In the genomic region with DNA sequence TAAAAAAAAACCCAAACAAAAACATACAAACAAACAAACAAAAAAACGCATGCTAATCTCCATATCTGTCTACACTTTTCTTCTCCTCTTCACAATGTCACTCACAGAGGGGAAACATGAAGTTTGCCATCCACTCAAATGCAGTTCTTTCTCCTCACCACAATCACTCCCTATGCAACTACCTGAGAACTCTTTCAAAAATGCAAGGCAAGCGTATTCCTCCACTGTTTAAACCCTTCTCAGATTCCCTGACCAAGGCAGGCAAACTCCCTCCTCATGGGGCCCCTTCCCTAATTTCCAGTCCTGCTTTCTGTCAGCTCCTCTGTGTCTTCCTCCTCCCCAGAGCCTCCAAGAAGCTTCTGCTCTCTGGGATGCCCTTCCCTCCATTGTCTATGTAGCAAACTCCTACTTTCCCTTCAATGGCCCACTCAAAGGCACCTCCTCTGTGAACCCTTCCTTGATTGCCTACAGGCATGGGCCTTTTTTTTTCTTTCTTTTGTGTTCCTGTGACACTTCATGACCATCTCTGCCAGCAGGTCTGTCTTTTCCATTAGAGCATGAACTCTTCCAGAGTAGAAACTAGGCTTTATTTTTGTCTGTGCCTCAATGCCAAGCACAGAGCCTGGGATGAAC, we compare ENCODE assay signal across 25 cellular contexts.
"Had no signal": no experiment of that assay in that cellular context is flagged by ENCODE, and none has a peak within 500 bp of the region (broad histone marks: within the 10 kb centered on the region; RNA-seq: fewer than 3 reads in every experiment).

No MANE protein-coding gene starts in this region.

- H3K4me3 Mint-ChIP-seq: activated B cell treated with CpG ODN at 0.5 μM for 24 hours; activated CD8-positive, alpha-beta T cell treated with anti-CD3 and anti-CD28 coated beads for 36 hours; activated T-cell treated with anti-CD3 and anti-CD28 coated beads, Interleukin-2, amount 50 U/mL, for 72 hours; dendritic cell treated with granulocyte-macrophage colony-stimulating factor and Interleukin-4, amounts not matched to agents 40 ng/mL and 50 ng/mL, for 4 days; endodermal cell; stimulated activated naive CD8-positive, alpha-beta T cell treated with anti-CD3 and anti-CD28 coated beads, Interleukin-15, Interleukin-2, amounts not matched to agents 100 ng/mL and 50 ng/mL, for 24 hours had no signal

- ATAC-seq: activated CD8-positive, alpha-beta T cell treated with anti-CD3 and anti-CD28 coated beads for 36 hours; activated naive CD4-positive, alpha-beta T cell treated with anti-CD3 and anti-CD28 coated beads, Interleukin-2, amount 50 U/mL, for 72 hours; activated T-cell treated with anti-CD3 and anti-CD28 coated beads, Interleukin-2, amount 50 U/mL, for 72 hours had no signal

- FAIRE-seq: urothelium cell line had no signal

- H3K4me1 Mint-ChIP-seq: endodermal cell had no signal

- DNase-seq: activated B cell treated with CpG ODN at 0.5 μM for 24 hours; activated CD4-positive, alpha-beta T cell treated with anti-CD3 and anti-CD28 coated beads, Interleukin-2, amount 50 U/mL, for 1 hour; activated CD8-positive, alpha-beta T cell treated with anti-CD3 and anti-CD28 coated beads for 36 hours; activated naive CD4-positive, alpha-beta T cell; activated T-cell treated with anti-CD3 and anti-CD28 coated beads for 4 hours; activated T-cell treated with anti-CD3 and anti-CD28 coated beads, Interleukin-2, amount 50 U/mL, for 72 hours; central memory CD4-positive, alpha-beta T cell; endodermal cell; esophagus squamous epithelium; foreskin melanocyte; heart right ventricle; kidney glomerular epithelial cell; left lung; right cardiac atrium; spleen; stimulated activated CD4-positive, alpha-beta T cell treated with anti-CD3 and anti-CD28 coated beads, Interleukin-4, amount 100 ng/mL, for 1 hour; T-helper 2 cell; trophoblast cell had no signal

- H3K27me3 Mint-ChIP-seq: activated B cell treated with CpG ODN at 0.5 μM for 24 hours; dendritic cell treated with granulocyte-macrophage colony-stimulating factor and Interleukin-4, amounts not matched to agents 40 ng/mL and 50 ng/mL, for 4 days; stimulated activated naive CD8-positive, alpha-beta T cell treated with anti-CD3 and anti-CD28 coated beads, Interleukin-15, Interleukin-2, amounts not matched to agents 100 ng/mL and 50 ng/mL, for 24 hours had no signal

- H3K27ac ChIP-seq: breast epithelium, thoracic aorta had no signal

- H3K36me3 Mint-ChIP-seq: activated naive CD4-positive, alpha-beta T cell treated with anti-CD3 and anti-CD28 coated beads, Interleukin-2, amount 50 U/mL, for 72 hours had no signal

- H3K27ac Mint-ChIP-seq: activated B cell treated with CpG ODN at 0.5 μM for 24 hours; activated CD8-positive, alpha-beta T cell treated with anti-CD3 and anti-CD28 coated beads for 36 hours; activated naive CD4-positive, alpha-beta T cell treated with anti-CD3 and anti-CD28 coated beads, Interleukin-2, amount 50 U/mL, for 72 hours; activated T-cell treated with anti-CD3 and anti-CD28 coated beads, Interleukin-2, amount 50 U/mL, for 72 hours; dendritic cell treated with granulocyte-macrophage colony-stimulating factor and Interleukin-4, amounts not matched to agents 40 ng/mL and 50 ng/mL, for 4 days; endodermal cell; stimulated activated naive CD8-positive, alpha-beta T cell treated with anti-CD3 and anti-CD28 coated beads, Interleukin-15, Interleukin-2, amounts not matched to agents 100 ng/mL and 50 ng/mL, for 24 hours had no signal

- H3K27me3 ChIP-seq: breast epithelium, esophagus squamous epithelium, heart right ventricle, left lung, spleen had no signal

- H3K9me3 Mint-ChIP-seq: activated B cell treated with CpG ODN at 0.5 μM for 24 hours; activated CD8-positive, alpha-beta T cell treated with anti-CD3 and anti-CD28 coated beads for 36 hours; activated naive CD4-positive, alpha-beta T cell treated with anti-CD3 and anti-CD28 coated beads, Interleukin-2, amount 50 U/mL, for 72 hours; activated T-cell treated with anti-CD3 and anti-CD28 coated beads, Interleukin-2, amount 50 U/mL, for 72 hours; dendritic cell treated with granulocyte-macrophage colony-stimulating factor and Interleukin-4, amounts not matched to agents 40 ng/mL and 50 ng/mL, for 4 days; endodermal cell; stimulated activated naive CD8-positive, alpha-beta T cell treated with anti-CD3 and anti-CD28 coated beads, Interleukin-15, Interleukin-2, amounts not matched to agents 100 ng/mL and 50 ng/mL, for 24 hours had no signal

- H3K4me3 ChIP-seq: breast epithelium, esophagus squamous epithelium, heart right ventricle, left lung, lung, spleen, thoracic aorta had no signal

- H3K9me3 ChIP-seq: breast epithelium, esophagus squamous epithelium, heart right ventricle, left lung, spleen, thoracic aorta had no signal

- H3K36me3 ChIP-seq: breast epithelium, esophagus squamous epithelium, heart right ventricle, left lung, spleen, thoracic aorta had no signal
